Comparison of ENCODE assay signal across 26 cellular contexts in the genomic region with DNA sequence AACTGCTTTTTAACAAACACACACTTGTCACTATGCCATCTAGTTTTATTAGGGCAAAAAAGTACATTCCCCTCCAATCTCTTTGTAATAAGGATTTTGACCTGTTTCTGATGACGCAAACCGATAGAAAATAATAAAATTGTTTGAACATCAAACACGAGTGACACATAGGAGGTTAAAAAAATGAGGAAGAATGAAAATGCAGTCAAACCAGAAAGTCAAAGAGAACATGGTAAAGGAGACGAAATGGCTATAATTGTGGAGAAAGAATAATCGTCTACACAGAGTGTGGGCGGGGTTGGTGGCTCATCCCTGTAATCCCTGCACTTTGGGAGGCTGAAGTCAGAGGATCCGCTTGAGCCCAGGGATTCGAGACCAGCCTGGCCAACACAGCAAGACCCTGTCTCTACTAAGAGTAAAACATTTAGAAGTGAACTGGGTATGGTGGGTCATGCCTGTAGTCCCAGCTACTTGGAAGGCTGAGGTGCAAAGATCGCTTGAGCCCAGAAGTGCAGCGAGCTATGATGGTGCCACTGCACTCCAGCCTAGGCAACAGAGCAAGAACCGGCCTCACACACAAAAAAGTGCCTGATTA.
DNase-seq lines count a peak whose midpoint lies in the region; ATAC-seq, FAIRE-seq and TF ChIP-seq lines count a peak whose summit lies in the region.
"Had no signal": no experiment of that assay in that cellular context is flagged by ENCODE, and none has a peak within 500 bp of the region (broad histone marks: within the 10 kb centered on the region; RNA-seq: fewer than 3 reads in every experiment).

No MANE protein-coding gene starts in this region.

- no peak for ATAC-seq in PC-3
- ATAC-seq: activated naive CD8-positive, alpha-beta T cell treated with anti-CD3 and anti-CD28 coated beads, Interleukin-2, amount 50 U/mL, for 24 hours; gastrocnemius medialis had no signal

- peaks cover 33% of the 10 kb centered on the region for H3K36me3 ChIP-seq in DOHH2 (ENCODE audit: control insufficient read depth, low read length)
- no peaks in the 10 kb centered on the region for H3K36me3 ChIP-seq in PC-3 (ENCODE audit: low read depth, low read length)
- no peaks in the 10 kb centered on the region for H3K36me3 ChIP-seq in brain microvascular endothelial cell (replicated peaks)
- H3K36me3 ChIP-seq in small intestine (ENCODE audit: control insufficient read depth in 2 of 2, insufficient read depth in 2 of 2, low read length in 2 of 2), result no peaks in the 10 kb centered on the region
- H3K36me3 ChIP-seq: BLaER1, breast epithelium, gastrocnemius medialis had no signal

- H3K4me2 ChIP-seq in DOHH2 (ENCODE audit: low read length), result peak overlapping the region; percentile 98
- H3K4me2 ChIP-seq in PC-3 (ENCODE audit: low read length), result peak overlapping the region; percentile 14; the same call in 1 of the 2 replicates
- H3K4me2 ChIP-seq: BLaER1 had no signal

- no peaks in the 10 kb centered on the region for H4K20me1 ChIP-seq in DOHH2 (ENCODE audit: control insufficient read depth, insufficient read depth, low read depth, low read length)
- no peaks in the 10 kb centered on the region for H4K20me1 ChIP-seq in PC-3 (ENCODE audit: low read length)
- H4K20me1 ChIP-seq: BLaER1 had no signal

- peaks cover 51% of the 10 kb centered on the region for H3K79me2 ChIP-seq in DOHH2 (ENCODE audit: control insufficient read depth, low read length)
- H3K79me2 ChIP-seq in PC-3 (ENCODE audit: low read length), result no peaks in the 10 kb centered on the region

- no peak overlapping the region for H2AFZ ChIP-seq in PC-3 (ENCODE audit: low read length)

- no peak for FAIRE-seq in small intestine (lab: Jason Lieb, UNC)
- FAIRE-seq: endothelial cell of umbilical vein, GM18507 had no signal

- CTCF ChIA-PET in PC-3 (lab: Charles Lee), result no interaction called here

- H3K27me3 ChIP-seq in DOHH2 (ENCODE audit: control insufficient read depth, low read length) (no peaks in the 10 kb centered on the region), PC-3 (ENCODE audit: low read length) (no peaks in the 10 kb centered on the region), brain microvascular endothelial cell (replicated peaks) (no peaks in the 10 kb centered on the region), small intestine (ENCODE audit: control insufficient read depth in 2 of 2, insufficient read depth in 2 of 2, low read length in 2 of 2) (no peaks in the 10 kb centered on the region)
- H3K27me3 ChIP-seq: BLaER1, breast epithelium had no signal

- H3K27ac Mint-ChIP-seq in nephron progenitor cell, result peak overlapping the region; percentile 28
- H3K27ac Mint-ChIP-seq: activated CD4-positive, alpha-beta memory T cell treated with anti-CD3 and anti-CD28 coated beads for 36 hours; activated naive CD8-positive, alpha-beta T cell treated with anti-CD3 and anti-CD28 coated beads, Interleukin-2, amount 50 U/mL, for 24 hours had no signal

- H3K4me1 ChIP-seq in DOHH2 (ENCODE audit: control insufficient read depth, low read length) (peaks cover 92% of the 10 kb centered on the region), PC-3 (ENCODE audit: insufficient read depth, low read length) (peaks cover 12% of the 10 kb centered on the region), small intestine (ENCODE audit: control insufficient read depth in 2 of 2, insufficient read depth in 1 of 2, low read depth in 1 of 2, low read length in 1 of 2) (peaks cover 0 to 8% of the 10 kb centered on the region in 2 donors)
- H3K4me1 ChIP-seq: BLaER1, breast epithelium, gastrocnemius medialis had no signal

- BruUV-seq in PC-3 (replicated peaks; lab: Mats Ljungman, UMichigan), result no TSS peak

- DNase-seq in PC-3 (peak; percentile 75), epithelial cell of prostate (ENCODE audit: low read depth, low spot score) (no peak), nephron progenitor cell (no peak), NCI-H146 (lab: John Stamatoyannopoulos, UW) (no peak), brain microvascular endothelial cell (no peak), small intestine (no peak)
- DNase-seq in activated naive CD4-positive, alpha-beta T cell treated with Interleukin-2 at 50 U/mL for 16 hours, result no peak
- DNase-seq: ACHN; activated CD4-positive, alpha-beta memory T cell treated with anti-CD3 and anti-CD28 coated beads for 36 hours; activated effector memory CD4-positive, alpha-beta T cell treated with anti-CD3 and anti-CD28 coated beads, Interleukin-2, amount 50 U/mL, for 16 hours; activated naive CD8-positive, alpha-beta T cell treated with anti-CD3 and anti-CD28 coated beads, Interleukin-2, amount 50 U/mL, for 24 hours; activated T-cell treated with anti-CD3 and anti-CD28 coated beads for 4 hours; dermis blood vessel endothelial cell; DND-41; gastrocnemius medialis; H7; islet precursor cell; NCI-H1436; NCI-H2171; NCI-H526 had no signal

- H3K4me3 ChIP-seq in DOHH2 (ENCODE audit: low read length), result peak overlapping the region; percentile 81
- H3K4me3 ChIP-seq in PC-3 (ENCODE audit: low read length), result no peak overlapping the region
- H3K4me3 ChIP-seq in brain microvascular endothelial cell (ENCODE audit: low read depth, low read length), result no peak overlapping the region
- H3K4me3 ChIP-seq in small intestine (ENCODE audit: low read depth in 1 of 2, low read length in 2 of 2), result no peak overlapping the region
- H3K4me3 ChIP-seq: BLaER1, gastrocnemius medialis had no signal

- intact Hi-C loops in PC-3 (cut with micrococcal nuclease), result no loop called here

- no peak overlapping the region for H3K9ac ChIP-seq in PC-3 (ENCODE audit: low read length)
- H3K9ac ChIP-seq: BLaER1 had no signal

- TF ChIP-seq CTCF in DOHH2 (IDR thresholded peaks at IDR 0.05; ENCODE audit: low read depth, low read length, poor library complexity, severe bottlenecking), result no peak
- TF ChIP-seq CTCF in PC-3 (conservative IDR thresholded peaks at IDR 0.05; ENCODE audit: low read depth, low read length), result no peak
- no peak for TF ChIP-seq CTCF in nephron progenitor cell (IDR thresholded peaks at IDR 0.05)
- no peak for TF ChIP-seq CTCF in brain microvascular endothelial cell (IDR thresholded peaks at IDR 0.05; ENCODE audit: low read depth, low read length, missing control alignments)

- peaks cover 77% of the 10 kb centered on the region for H3K4me1 Mint-ChIP-seq in nephron progenitor cell
- H3K4me1 Mint-ChIP-seq: activated naive CD8-positive, alpha-beta T cell treated with anti-CD3 and anti-CD28 coated beads, Interleukin-2, amount 50 U/mL, for 24 hours had no signal

- no peaks in the 10 kb centered on the region for H3K9me2 ChIP-seq in DOHH2 (replicated peaks; ENCODE audit: control insufficient read depth, low read length)
- H3K9me2 ChIP-seq in PC-3 (replicated peaks; ENCODE audit: low read length), result no peaks in the 10 kb centered on the region

- H3K9me3 ChIP-seq in DOHH2 (ENCODE audit: control insufficient read depth, insufficient read depth, low read length) (no peaks in the 10 kb centered on the region), PC-3 (ENCODE audit: low read length) (no peaks in the 10 kb centered on the region), small intestine (ENCODE audit: control insufficient read depth, low read depth) (no peaks in the 10 kb centered on the region)
- H3K9me3 ChIP-seq: BLaER1, breast epithelium, gastrocnemius medialis had no signal

- H3F3A ChIP-seq in DOHH2 (ENCODE audit: control insufficient read depth, insufficient read depth) (peaks cover 26% of the 10 kb centered on the region), PC-3 (ENCODE audit: low read length, unreplicated experiment) (no peaks in the 10 kb centered on the region)

- WGBS in small intestine, 3 donors, result 81 to 91% (median 89%) methylated on average over 11 of the region's 11 CpGs

- no peaks in the 10 kb centered on the region for H3K27me3 Mint-ChIP-seq in nephron progenitor cell (ENCODE audit: low read depth, poor library complexity)
- H3K27me3 Mint-ChIP-seq: activated CD4-positive, alpha-beta memory T cell treated with anti-CD3 and anti-CD28 coated beads for 36 hours had no signal

- H3K9me3 Mint-ChIP-seq in nephron progenitor cell, result peaks cover 3% of the 10 kb centered on the region
- H3K9me3 Mint-ChIP-seq: activated CD4-positive, alpha-beta memory T cell treated with anti-CD3 and anti-CD28 coated beads for 36 hours had no signal

- POLR2A ChIA-PET in PC-3 (lab: Charles Lee; ENCODE audit: unreplicated experiment), result no interaction called here

- H3K36me3 Mint-ChIP-seq in nephron progenitor cell (ENCODE audit: low read depth), result peaks cover 82% of the 10 kb centered on the region
- H3K36me3 Mint-ChIP-seq: activated CD4-positive, alpha-beta memory T cell treated with anti-CD3 and anti-CD28 coated beads for 36 hours had no signal

- H3K27ac ChIP-seq in DOHH2 (ENCODE audit: low read depth, low read length), result peak overlapping the region; percentile 97
- H3K27ac ChIP-seq in PC-3 (ENCODE audit: low read length), result peak overlapping the region; percentile 21; the same call in 1 of the 2 replicates
- H3K27ac ChIP-seq in epithelial cell of prostate, result peak overlapping the region; percentile 23
- no peak overlapping the region for H3K27ac ChIP-seq in brain microvascular endothelial cell
- no peak overlapping the region for H3K27ac ChIP-seq in small intestine (ENCODE audit: low read depth in 1 of 2, low read length in 1 of 2)
- H3K27ac ChIP-seq: BLaER1, gastrocnemius medialis, RWPE1 had no signal

- peak overlapping the region; percentile 29 for H3K4me3 Mint-ChIP-seq in nephron progenitor cell
- H3K4me3 Mint-ChIP-seq: activated CD4-positive, alpha-beta memory T cell treated with anti-CD3 and anti-CD28 coated beads for 36 hours; activated naive CD8-positive, alpha-beta T cell treated with anti-CD3 and anti-CD28 coated beads, Interleukin-2, amount 50 U/mL, for 24 hours had no signal

- in situ Hi-C loops in brain microvascular endothelial cell (cut with HindIII; ENCODE audit: low pct_ligation_motif_present, low sequenced_read_pairs), result no loop called here

Comparison
In these comparisons a context has a peak if more than half of its experiments do, and no peak if none do; other contexts are left out.
1. H3K27ac ChIP-seq: peak in DOHH2 (single experiment), PC-3 (single experiment) and epithelial cell of prostate (single experiment); none in brain microvascular endothelial cell (single experiment) and small intestine (0 of 2).